10 cellular contexts compared by ENCODE assay signal in genomic region chr12:50598321-50598862, GRCh38.
DNase-seq lines count a peak whose midpoint lies in the region; ATAC-seq, FAIRE-seq and TF ChIP-seq lines count a peak whose summit lies in the region.
"Had no signal": no experiment of that assay in that cellular context is flagged by ENCODE, and none has a peak within 500 bp of the region (broad histone marks: within the 10 kb centered on the region; RNA-seq: fewer than 3 reads in every experiment).

No MANE protein-coding gene starts in this region.

- no peaks in the 10 kb centered on the region for H3K9me3 Mint-ChIP-seq in activated CD4-positive, alpha-beta memory T cell treated with anti-CD3 and anti-CD28 coated beads, Interleukin-2, amount 10 ng/mL, durations not matched to agents 7 days and 5 days
- H3K9me3 Mint-ChIP-seq: neural crest cell had no signal

- peaks cover 4% of the 10 kb centered on the region for H3K36me3 Mint-ChIP-seq in activated CD4-positive, alpha-beta memory T cell treated with anti-CD3 and anti-CD28 coated beads, Interleukin-2, amount 10 ng/mL, durations not matched to agents 7 days and 5 days (ENCODE audit: low read depth)

- no peak for TF ChIP-seq EP300 in HepG2 (IDR thresholded peaks at IDR 0.05; ENCODE audit: low read depth in 2 of 2, low read length in 2 of 2)
- TF ChIP-seq EP300 in HepG2 (CRISPR knock-in tag; IDR thresholded peaks at IDR 0.05; ENCODE audit: borderline replicate concordance), result no peak

- WGBS in HepG2 (ENCODE audit: low lambda C conversion rate), result 94% methylated on average over 2 of the region's 2 CpGs
- WGBS in right lobe of liver (ENCODE audit: insufficient coverage, low coverage, low lambda C conversion rate, missing lambda C conversion rate), result 63% methylated on average over 2 of the region's 2 CpGs

- CTCF ChIA-PET in HepG2 (lab: Yijun Ruan, JAX; ENCODE audit: low intra/inter-chr PET ratio, low total read pairs), result no interaction called here
- CTCF ChIA-PET in activated CD4-positive, alpha-beta memory T cell treated with anti-CD3 and anti-CD28 coated beads, Interleukin-2, amount 10 ng/mL, durations not matched to agents 7 days and 5 days (lab: Charles Lee), result interaction anchor here (1.2 kb wide), 1 partner anchor 41 kb away, joined by 3 read pairs; no protein-coding TSS in a partner anchor

- peaks cover 24% of the 10 kb centered on the region for H3K4me1 Mint-ChIP-seq in activated CD4-positive, alpha-beta memory T cell treated with anti-CD3 and anti-CD28 coated beads, Interleukin-2, amount 10 ng/mL, durations not matched to agents 7 days and 5 days

- H3K4me1 ChIP-seq in HepG2 (ENCODE audit: insufficient read depth, low read length) (peaks cover 30% of the 10 kb centered on the region), right lobe of liver (peaks cover 0 to 14% (median 4%) of the 10 kb centered on the region in 4 donors)

- H3K27ac ChIP-seq in HepG2 (ENCODE audit: extremely low read length, insufficient read depth, low read length) (no peak overlapping the region), right lobe of liver (no peak overlapping the region)

- peaks cover 60% of the 10 kb centered on the region for H3K79me2 ChIP-seq in HepG2 (ENCODE audit: insufficient read depth, low read length)

- H3K27me3 ChIP-seq in HepG2 (ENCODE audit: control insufficient read depth in 1 of 2, insufficient read depth in 2 of 2, low read length in 2 of 2) (no peaks in the 10 kb centered on the region), right lobe of liver (no peaks in the 10 kb centered on the region)

- H3K27ac Mint-ChIP-seq in activated CD4-positive, alpha-beta memory T cell treated with anti-CD3 and anti-CD28 coated beads, Interleukin-2, amount 10 ng/mL, durations not matched to agents 7 days and 5 days, result peak overlapping the region; percentile 8

- H3K4me3 Mint-ChIP-seq in activated CD4-positive, alpha-beta memory T cell treated with anti-CD3 and anti-CD28 coated beads, Interleukin-2, amount 10 ng/mL, durations not matched to agents 7 days and 5 days, result no peak overlapping the region
- H3K4me3 Mint-ChIP-seq: neural crest cell had no signal

- in situ Hi-C loops in HepG2 (cut with HindIII; ENCODE audit: extremely low pct_ligation_motif_present, low pct_unique_long_range_greater_than_20kb), result no loop called here

- DNase-seq in HepG2 (ENCODE audit: low spot score) (no peak), right lobe of liver (no peak), frontal cortex (ENCODE audit: low spot score in 2 of 2) (peak; percentile 36 to 44), NCI-H82 (lab: John Stamatoyannopoulos, UW) (no peak)
- DNase-seq in activated CD4-positive, alpha-beta memory T cell treated with anti-CD3 and anti-CD28 coated beads, Interleukin-2, amount 10 ng/mL, durations not matched to agents 7 days and 5 days, result no peak
- no peak for DNase-seq in stimulated activated CD4-positive, alpha-beta T cell treated with anti-CD3 and anti-CD28 coated beads, Interleukin-4, amount 100 ng/mL, for 24 hours

- H3K36me3 ChIP-seq in HepG2 (replicated peaks in 1 of 2; ENCODE audit: control insufficient read depth in 1 of 2, insufficient read depth in 2 of 2, low read length in 2 of 2), result no peaks in the 10 kb centered on the region; a peak in 1 of 5 replicates
- H3K36me3 ChIP-seq in right lobe of liver, result no peaks in the 10 kb centered on the region

- BruUV-seq in HepG2 (replicated peaks; lab: Mats Ljungman, UMichigan), result no TSS peak

- H3K4me2 ChIP-seq in HepG2 (ENCODE audit: low read depth, low read length), result no peak overlapping the region

- TF ChIP-seq RAD21 in HepG2 (CRISPR knock-in tag; IDR thresholded peaks at IDR 0.05), result no peak

- no peak for ATAC-seq in HepG2
- ATAC-seq in right lobe of liver, result no peak
- ATAC-seq in HG03354 (IDR thresholded peaks at IDR 0.05; ENCODE audit: poor library complexity, severe bottlenecking, unreplicated experiment), result no peak
- no peak for ATAC-seq in GM19035 (IDR thresholded peaks at IDR 0.05; ENCODE audit: unreplicated experiment)
- ATAC-seq: Right ventricle myocardium inferior had no signal

- no peak overlapping the region for H2AFZ ChIP-seq in HepG2 (ENCODE audit: low read length)

- intact Hi-C loops in HepG2 (cut with micrococcal nuclease; ENCODE audit: unreplicated experiment), result no loop called here
- intact Hi-C loops in right lobe of liver (cut with DNase I), result no loop called here

- H3K9me3 ChIP-seq in HepG2 (ENCODE audit: low read length) (no peaks in the 10 kb centered on the region), right lobe of liver (no peaks in the 10 kb centered on the region)

- H3K9ac ChIP-seq in HepG2 (ENCODE audit: insufficient read depth, low read depth, low read length), result no peak overlapping the region

- no peak for FAIRE-seq in HepG2 (lab: Jason Lieb, UNC)
- no peak for FAIRE-seq in frontal cortex (lab: Jason Lieb, UNC)

- no peak for TF ChIP-seq CTCF in HepG2 (CRISPR knock-in tag; IDR thresholded peaks at IDR 0.05)
- TF ChIP-seq CTCF in right lobe of liver (IDR thresholded peaks at IDR 0.05), result no peak

- H3K27me3 Mint-ChIP-seq in activated CD4-positive, alpha-beta memory T cell treated with anti-CD3 and anti-CD28 coated beads, Interleukin-2, amount 10 ng/mL, durations not matched to agents 7 days and 5 days, result no peaks in the 10 kb centered on the region

- H4K20me1 ChIP-seq in HepG2 (ENCODE audit: insufficient read depth, low read length), result peaks cover 6% of the 10 kb centered on the region; the same call in 1 of the 2 replicates

- H3K4me3 ChIP-seq in HepG2 (replicated peaks in 1 of 3; ENCODE audit: insufficient read depth in 1 of 3, low read depth in 2 of 3, low read length in 3 of 3) (no peak overlapping the region), right lobe of liver (no peak overlapping the region)

- TF ChIP-seq POLR2A in HepG2 (IDR thresholded peaks at IDR 0.05; ENCODE audit: insufficient read depth in 1 of 2, low read depth in 2 of 2, low read length in 2 of 2), result no peak
- no peak for TF ChIP-seq POLR2A in right lobe of liver (IDR thresholded peaks at IDR 0.05)

- POLR2A ChIA-PET in HepG2 (lab: Yijun Ruan, JAX), result no interaction called here
- POLR2A ChIA-PET in activated CD4-positive, alpha-beta memory T cell treated with anti-CD3 and anti-CD28 coated beads, Interleukin-2, amount 10 ng/mL, durations not matched to agents 7 days and 5 days (lab: Charles Lee), result interaction anchor here (1.4 to 1.5 kb wide), 2 partner anchors 66 to 89 kb away, joined by 4 read pairs; no protein-coding TSS in a partner anchor

TF ChIP-seq in HepG2, 621 proteins besides CTCF, POLR2A, EP300 and RAD21:
- TF ChIP-seq ZNF225 (CRISPR knock-in tag; IDR thresholded peaks at IDR 0.05) (no peak), ZNF891 (CRISPR knock-in tag; IDR thresholded peaks at IDR 0.05) (no peak), HNRNPK (IDR thresholded peaks at IDR 0.05; ENCODE audit: low read depth, low read length, poor library complexity, severe bottlenecking) (peak; percentile 76), PCBP2 (optimal IDR thresholded peaks at IDR 0.05; ENCODE audit: low read depth, low read length, poor library complexity, severe bottlenecking) (peak; percentile 86), ZBTB21 (CRISPR knock-in tag; IDR thresholded peaks at IDR 0.05) (no peak)
TF ChIP-seq in HepG2: peak in this region for 2.

Comparison
In these comparisons a context has a peak if more than half of its experiments do, and no peak if none do; other contexts are left out.
1. DNase-seq: peak in frontal cortex (2 of 2); none in HepG2 (single experiment), right lobe of liver (0 of 3), activated CD4-positive, alpha-beta memory T cell treated with anti-CD3 and anti-CD28 coated beads, Interleukin-2, amount 10 ng/mL, durations not matched to agents 7 days and 5 days (single experiment), NCI-H82 (single experiment) and stimulated activated CD4-positive, alpha-beta T cell treated with anti-CD3 and anti-CD28 coated beads, Interleukin-4, amount 100 ng/mL, for 24 hours (single experiment).